32 cellular contexts compared by ENCODE assay signal in genomic region chr2:115483631-115484030, GRCh38.
"Had no signal": no experiment of that assay in that cellular context is flagged by ENCODE, and none has a peak within 500 bp of the region (broad histone marks: within the 10 kb centered on the region; RNA-seq: fewer than 3 reads in every experiment).

No MANE protein-coding gene starts in this region.

- H3K4me3 Mint-ChIP-seq: activated B cell treated with CpG ODN at 0.5 μM for 24 hours; activated CD8-positive, alpha-beta T cell treated with anti-CD3 and anti-CD28 coated beads for 36 hours; activated naive CD8-positive, alpha-beta T cell; activated T-cell treated with anti-CD3 and anti-CD28 coated beads, Interleukin-2, amount 50 U/mL, for 4 hours; activated T-helper 17 cell treated with anti-CD3 and anti-CD28 coated beads, Interleukin-2, amount 50 U/mL, for 72 hours; central memory CD8-positive, alpha-beta T cell; dendritic cell treated with granulocyte-macrophage colony-stimulating factor and Interleukin-4, amounts not matched to agents 40 ng/mL and 50 ng/mL, for 4 days; T-helper 17 cell; T-helper 2 cell treated with Interferon-gamma antibody and Interleukin-4, amounts not matched to agents 5 μg/mL and 100 μg/mL, for 36 hours had no signal

- H3K4me3 ChIP-seq: body of pancreas, coronary artery, dorsolateral prefrontal cortex, esophagus muscularis mucosa, gastroesophageal sphincter had no signal

- H3K4me1 ChIP-seq: body of pancreas, esophagus muscularis mucosa, foreskin keratinocyte, gastroesophageal sphincter had no signal

- H3K27me3 Mint-ChIP-seq: activated B cell treated with CpG ODN at 0.5 μM for 24 hours; activated CD8-positive, alpha-beta T cell treated with anti-CD3 and anti-CD28 coated beads for 36 hours; activated naive CD8-positive, alpha-beta T cell; activated T-helper 17 cell treated with anti-CD3 and anti-CD28 coated beads, Interleukin-2, amount 50 U/mL, for 72 hours; central memory CD8-positive, alpha-beta T cell; dendritic cell treated with granulocyte-macrophage colony-stimulating factor and Interleukin-4, amounts not matched to agents 40 ng/mL and 50 ng/mL, for 4 days; T-helper 17 cell had no signal

- DNase-seq: activated B cell treated with CpG ODN at 0.5 μM for 24 hours; activated CD4-positive, alpha-beta T cell treated with anti-CD3 and anti-CD28 coated beads for 48 hours; activated CD4-positive, alpha-beta T cell treated with anti-CD3 and anti-CD28 coated beads, Interleukin-2, amount 50 U/mL, for 1 hour; activated CD4-positive, alpha-beta T cell treated with anti-CD3 and anti-CD28 coated beads, Interleukin-2, amount 50 U/mL, for 48 hours; activated CD8-positive, alpha-beta memory T cell treated with anti-CD3 and anti-CD28 coated beads for 24 hours; activated CD8-positive, alpha-beta T cell treated with anti-CD3 and anti-CD28 coated beads for 36 hours; activated effector memory CD4-positive, alpha-beta T cell treated with Interleukin-2 at 50 U/mL for 16 hours; activated gamma-delta T cell treated with Interleukin-2 at 50 U/mL for 16 hours; activated naive CD4-positive, alpha-beta T cell treated with anti-CD3 and anti-CD28 coated beads, Interleukin-2, amount 50 U/mL, for 16 hours; activated naive CD4-positive, alpha-beta T cell treated with Interleukin-2 at 50 U/mL for 16 hours; activated T-cell treated with anti-CD3 and anti-CD28 coated beads, Interleukin-2, amount 50 U/mL, for 4 hours; amniotic stem cell; anterior cingulate cortex; body of pancreas; dorsolateral prefrontal cortex; effector memory CD4-positive, alpha-beta T cell; erythroblast; foreskin keratinocyte; T-helper 1 cell; T-helper 17 cell; T1000; WERI-Rb-1 had no signal

- H3K4me1 Mint-ChIP-seq: activated B cell treated with CpG ODN at 0.5 μM for 24 hours; activated T-helper 17 cell treated with anti-CD3 and anti-CD28 coated beads, Interleukin-2, amount 50 U/mL, for 72 hours; central memory CD8-positive, alpha-beta T cell; T-helper 17 cell had no signal

- H3K36me3 Mint-ChIP-seq: activated naive CD8-positive, alpha-beta T cell had no signal

- H3K27ac ChIP-seq: body of pancreas, coronary artery, dorsolateral prefrontal cortex, esophagus muscularis mucosa, foreskin keratinocyte, gastroesophageal sphincter, WERI-Rb-1 had no signal

- H3K36me3 ChIP-seq: esophagus muscularis mucosa, gastroesophageal sphincter had no signal

- H3K9me3 ChIP-seq: body of pancreas, esophagus muscularis mucosa, gastroesophageal sphincter had no signal

- H3K27me3 ChIP-seq: body of pancreas, dorsolateral prefrontal cortex, esophagus muscularis mucosa, foreskin keratinocyte, gastroesophageal sphincter had no signal

- FAIRE-seq: astrocyte, bronchial epithelial cell had no signal

- H3K27ac Mint-ChIP-seq: activated B cell treated with CpG ODN at 0.5 μM for 24 hours; activated CD8-positive, alpha-beta T cell treated with anti-CD3 and anti-CD28 coated beads for 36 hours; activated naive CD8-positive, alpha-beta T cell; activated T-helper 17 cell treated with anti-CD3 and anti-CD28 coated beads, Interleukin-2, amount 50 U/mL, for 72 hours; dendritic cell treated with granulocyte-macrophage colony-stimulating factor and Interleukin-4, amounts not matched to agents 40 ng/mL and 50 ng/mL, for 4 days; T-helper 17 cell; T-helper 2 cell treated with Interferon-gamma antibody and Interleukin-4, amounts not matched to agents 5 μg/mL and 100 μg/mL, for 36 hours had no signal
